In genomic region chr21:15441999-15442398, GRCh38 we compare ENCODE assay signal across 20 cellular contexts.
A peak's percentile ranks its signal among the peaks of the same experiment; 100 is the strongest.
DNase-seq lines count a peak whose midpoint lies in the region; ATAC-seq, FAIRE-seq and TF ChIP-seq lines count a peak whose summit lies in the region.
"Had no signal": no experiment of that assay in that cellular context is flagged by ENCODE, and none has a peak within 500 bp of the region (broad histone marks: within the 10 kb centered on the region; RNA-seq: fewer than 3 reads in every experiment).

No MANE protein-coding gene starts in this region.

- DNase-seq in DND-41, result no peak
- peak; percentile 27 for DNase-seq in fibroblast of villous mesenchyme (ENCODE audit: low read depth)
- DNase-seq in psoas muscle, result no peak
- DNase-seq in GOT3 (lab: John Stamatoyannopoulos, UW), result no peak
- no peak for DNase-seq in sciatic nerve (ENCODE audit: low spot score)
- no peak for DNase-seq in right atrium auricular region (ENCODE audit: low spot score)
- DNase-seq: NCI-H1092, NCI-H1436, NCI-H187 treated with DMSO at 0.1 percent for 48 hours, NCI-H2107, NCI-H446 treated with DMSO at 0.1 percent for 48 hours, NCI-H526 treated with DMSO at 0.1 percent for 48 hours, SIG-M5 had no signal

- no peaks in the 10 kb centered on the region for H3K36me3 ChIP-seq in DND-41 (ENCODE audit: insufficient read depth, low read length)
- H3K36me3 ChIP-seq in psoas muscle (ENCODE audit: insufficient read depth in 1 of 2, low read depth in 1 of 2), result no peaks in the 10 kb centered on the region
- no peaks in the 10 kb centered on the region for H3K36me3 ChIP-seq in right atrium auricular region

- ATAC-seq in DND-41 (ENCODE audit: insufficient read depth, low read depth) (no peak), psoas muscle (peak in 3 of 4 donors; percentile 48 to 65 (median 65)), sciatic nerve (no peak)
- ATAC-seq: K562, SK-N-SH treated with all-trans-retinoic acid at 6 μM for 48 hours had no signal

- intact Hi-C loops in psoas muscle (cut with DNase I) (loop anchor here in 1 of 2 donors (10.0 kb wide), 1 partner anchor 137 kb away; no protein-coding TSS in a partner anchor), sciatic nerve (cut with DNase I) (no loop called here)

- no peak overlapping the region for H3K4me2 ChIP-seq in DND-41 (ENCODE audit: insufficient read depth, low read length)

- H3K27ac ChIP-seq in DND-41 (ENCODE audit: low read length), result no peak overlapping the region
- peak overlapping the region; percentile 74 for H3K27ac ChIP-seq in psoas muscle
- H3K27ac ChIP-seq in right atrium auricular region, result no peak overlapping the region
- H3K27ac ChIP-seq: RWPE1 had no signal

- FAIRE-seq in endometrium (lab: Jason Lieb, UNC), result peak; percentile 4
- FAIRE-seq: A204.1, GM19239, H54, K562 had no signal

- H3K4me3 ChIP-seq in DND-41 (ENCODE audit: low read depth in 1 of 2, low read length in 2 of 2), result no peak overlapping the region
- H3K4me3 ChIP-seq in fibroblast of villous mesenchyme (ENCODE audit: low read depth, low read length), result no peak overlapping the region
- peak overlapping the region; percentile 3 for H3K4me3 ChIP-seq in psoas muscle
- H3K4me3 ChIP-seq in right atrium auricular region, result no peak overlapping the region
- H3K4me3 ChIP-seq: K562 had no signal

- peaks cover 5% of the 10 kb centered on the region; the same call in 1 of the 2 replicates for H3K4me1 ChIP-seq in DND-41 (ENCODE audit: insufficient read depth, low read length)
- H3K4me1 ChIP-seq in psoas muscle, result peaks cover 45% of the 10 kb centered on the region
- peaks cover 0 to 13% of the 10 kb centered on the region in 2 donors for H3K4me1 ChIP-seq in right atrium auricular region

- no peaks in the 10 kb centered on the region for H3K79me2 ChIP-seq in DND-41 (ENCODE audit: insufficient read depth, low read length)

- H4K20me1 ChIP-seq in DND-41 (ENCODE audit: insufficient read depth, low read length), result no peaks in the 10 kb centered on the region

- H2AFZ ChIP-seq in DND-41 (ENCODE audit: low read depth, low read length), result 0 out of 2 replicates have a peak overlapping the region, but pooled peaks have one; percentile 5

- TF ChIP-seq CTCF in DND-41 (IDR thresholded peaks at IDR 0.05; ENCODE audit: borderline replicate concordance, extremely low read depth, low read length, poor library complexity, severe bottlenecking) (no peak), fibroblast of villous mesenchyme (IDR thresholded peaks at IDR 0.05; ENCODE audit: insufficient read depth, low read depth, low read length) (no peak), psoas muscle (IDR thresholded peaks at IDR 0.05) (no peak), right atrium auricular region (IDR thresholded peaks at IDR 0.05) (no peak)

- H3K27me3 ChIP-seq in DND-41 (ENCODE audit: insufficient read depth, low read length, poor library complexity), result no peaks in the 10 kb centered on the region
- H3K27me3 ChIP-seq in psoas muscle (ENCODE audit: insufficient read depth in 3 of 3, low read length in 2 of 3), result no peaks in the 10 kb centered on the region
- no peaks in the 10 kb centered on the region for H3K27me3 ChIP-seq in right atrium auricular region

- H3K9ac ChIP-seq in DND-41 (ENCODE audit: low read depth, low read length), result no peak overlapping the region

- no peaks in the 10 kb centered on the region for H3K9me3 ChIP-seq in DND-41 (ENCODE audit: insufficient read depth, low read length, severe bottlenecking)
- no peaks in the 10 kb centered on the region for H3K9me3 ChIP-seq in psoas muscle
- H3K9me3 ChIP-seq in right atrium auricular region, result no peaks in the 10 kb centered on the region

Comparison
In these comparisons a context has a peak if more than half of its experiments do, and no peak if none do; other contexts are left out.
1. ATAC-seq: peak in psoas muscle (3 of 4); none in DND-41 (single experiment) and sciatic nerve (single experiment).